ENCODE assay signal across 8 cellular contexts in genomic region chrX:40109288-40110008, GRCh38.
DNase-seq lines count a peak whose midpoint lies in the region; ATAC-seq and TF ChIP-seq lines count a peak whose summit lies in the region.

No MANE protein-coding gene starts in this region.

- no peak overlapping the region for H2AFZ ChIP-seq in MM.1S (ENCODE audit: low read length)

- H3K27me3 ChIP-seq in MM.1S (replicated peaks; ENCODE audit: insufficient read depth, low read length) (no peaks in the 10 kb centered on the region), iPS-20b (ENCODE audit: insufficient read depth, low read length) (peaks cover 14% of the 10 kb centered on the region; the same call in 1 of the 2 replicates)

- H3K4me1 ChIP-seq in MM.1S (ENCODE audit: low read length) (peaks cover 8% of the 10 kb centered on the region; the same call in 1 of the 2 replicates), iPS-20b (ENCODE audit: insufficient read depth, low read length) (no peaks in the 10 kb centered on the region; the same call in 1 of the 2 replicates)

- H3K9ac ChIP-seq in MM.1S (ENCODE audit: low read length) (peak overlapping the region; percentile 51; the same call in 1 of the 2 replicates), iPS-20b (ENCODE audit: low read depth, low read length) (peak overlapping the region; percentile 53; the same call in 1 of the 2 replicates)

- ATAC-seq in GM18873 (IDR thresholded peaks at IDR 0.05; ENCODE audit: low FRiP score, unreplicated experiment) = no peak

- peak overlapping the region; percentile 54 for H3K4me3 ChIP-seq in MM.1S (ENCODE audit: low read length)
- H3K4me3 ChIP-seq in iPS-20b (ENCODE audit: low read length) = peak overlapping the region; percentile 72
- H3K4me3 ChIP-seq in skin epidermis = peak overlapping the region; percentile 37 to 57 (median 47)

- H3K9me2 ChIP-seq in MM.1S (replicated peaks; ENCODE audit: insufficient read depth, low read length) = no peaks in the 10 kb centered on the region

- H3K36me3 ChIP-seq in MM.1S (replicated peaks; ENCODE audit: insufficient read depth, low read length) (no peaks in the 10 kb centered on the region), iPS-20b (ENCODE audit: insufficient read depth, low read depth, low read length) (no peaks in the 10 kb centered on the region)

- H3F3A ChIP-seq in MM.1S (ENCODE audit: insufficient read depth, low read length) = 0 out of 2 replicates have a peak, but pooled peaks cover 8% of the 10 kb centered on the region

- H3K27ac ChIP-seq in MM.1S (ENCODE audit: low read length) (peak overlapping the region; percentile 59; the same call in 1 of the 2 replicates), iPS-20b (ENCODE audit: low read length) (no peak overlapping the region), skin epidermis (peak overlapping the region; percentile 53 to 93 (median 84))

- peaks cover 18% of the 10 kb centered on the region for H3K79me2 ChIP-seq in MM.1S (ENCODE audit: low read length)

- TF ChIP-seq CTCF in MM.1S (IDR thresholded peaks at IDR 0.05; ENCODE audit: low read length) = no peak

- H3K4me2 ChIP-seq in MM.1S (ENCODE audit: low read depth, low read length) = peak overlapping the region; percentile 81; the same call in 1 of the 2 replicates

- H3K9me3 ChIP-seq in MM.1S (replicated peaks; ENCODE audit: insufficient read depth, low read length) (no peaks in the 10 kb centered on the region), iPS-20b (ENCODE audit: insufficient read depth, low read depth, low read length) (no peaks in the 10 kb centered on the region)

- DNase-seq in NCI-H1436 (lab: John Stamatoyannopoulos, UW) (peak; percentile 44), NCI-H1436 treated with DMSO at 0.1 percent for 48 hours (lab: John Stamatoyannopoulos, UW) (no peak), MM.1S (peak; percentile 71), amniotic epithelial cell (ENCODE audit: low read depth) (peak; percentile 62)
- DNase-seq in activated CD4-positive, CD25-positive, alpha-beta regulatory T cell treated with anti-CD3 and anti-CD28 coated beads, Interleukin-2, amount 50 U/mL, for 72 hours = no peak

- H4K20me1 ChIP-seq in MM.1S (ENCODE audit: insufficient read depth, low read length) = no peaks in the 10 kb centered on the region

Comparison
In these comparisons a context has a peak if more than half of its experiments do, and no peak if none do; other contexts are left out.
1. DNase-seq: peak in NCI-H1436 (single experiment), MM.1S (single experiment) and amniotic epithelial cell (single experiment); none in NCI-H1436 treated with DMSO at 0.1 percent for 48 hours (single experiment) and activated CD4-positive, CD25-positive, alpha-beta regulatory T cell treated with anti-CD3 and anti-CD28 coated beads, Interleukin-2, amount 50 U/mL, for 72 hours (single experiment).
2. Peak in every context shown above with its lines, with median percentiles within 50 percentile points of each other: H3K4me3 ChIP-seq.